17 cellular contexts compared by ENCODE assay signal in the genomic region with DNA sequence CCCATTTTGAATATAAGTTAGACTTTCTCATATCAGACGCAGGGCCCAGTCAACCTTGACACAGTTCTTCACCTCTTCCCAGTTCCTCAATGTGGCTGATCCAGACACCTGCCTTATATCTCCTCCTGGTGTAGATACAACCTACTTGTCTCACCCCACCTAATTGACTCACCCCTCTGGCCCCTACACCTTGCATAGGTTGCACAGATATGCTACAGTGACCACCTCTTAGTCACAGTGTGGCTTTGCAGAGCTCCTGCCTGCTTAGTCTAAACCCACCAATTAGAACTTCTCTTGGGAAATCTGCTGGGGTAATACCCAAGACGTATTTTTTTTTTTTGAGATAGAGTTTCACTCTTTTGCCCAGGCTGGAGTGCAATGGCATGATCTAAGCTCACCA. TPM values are rescaled to one million over a fixed set of nuclear protein-coding genes. Genes with fewer than 3 reads are reported as not detected.
DNase-seq lines count a peak whose midpoint lies in the region; ATAC-seq and TF ChIP-seq lines count a peak whose summit lies in the region.
"Had no signal": no experiment of that assay in that cellular context is flagged by ENCODE, and none has a peak within 500 bp of the region (broad histone marks: within the 10 kb centered on the region; RNA-seq: fewer than 3 reads in every experiment).

No MANE protein-coding gene starts in this region.

- DNase-seq in HPDE6-E6E7 (ENCODE audit: extremely low spot score), result peak; percentile 41
- no peak for DNase-seq in RWPE2 (ENCODE audit: low spot score)
- no peak for DNase-seq in SW480 (ENCODE audit: low spot score)
- no peak for DNase-seq in hypothalamus (lab: John Stamatoyannopoulos, UW)
- DNase-seq in HEK293T (ENCODE audit: extremely low spot score), result no peak
- DNase-seq: AML-193, Caco-2, HCEC 1CT, NCI-H1105 treated with DMSO at 0.1 percent for 48 hours, NCI-H187 treated with DMSO at 0.1 percent for 48 hours had no signal

- peak; percentile 78 for ATAC-seq in RWPE2 (ENCODE audit: low read depth)
- ATAC-seq in esophagus mucosa, result peak; percentile 73
- no peak for ATAC-seq in HG03520 (IDR thresholded peaks at IDR 0.05; ENCODE audit: unreplicated experiment)

- no peaks in the 10 kb centered on the region for H3K27me3 ChIP-seq in RWPE2 (ENCODE audit: insufficient read depth, poor library complexity, severe bottlenecking)
- H3K27me3 ChIP-seq: SJSA1 had no signal

- CTCF ChIA-PET in HEK293T (lab: Yijun Ruan, JAX), result no interaction called here

- no peaks in the 10 kb centered on the region for H3K36me3 ChIP-seq in RWPE2 (ENCODE audit: low read depth)
- H3K36me3 ChIP-seq: SJSA1 had no signal

- POLR2A ChIA-PET in HEK293T (lab: Yijun Ruan, JAX), result no interaction called here

- peak overlapping the region; percentile 34 for H3K27ac ChIP-seq in RWPE2 (ENCODE audit: poor library complexity, severe bottlenecking)
- H3K27ac ChIP-seq in skin epidermis, result peak overlapping the region in 14 of 21 experiments; percentile 3 to 77 (median 42)
- H3K27ac ChIP-seq: SJSA1 had no signal

- peaks cover 18% of the 10 kb centered on the region for H3K4me1 ChIP-seq in RWPE2 (ENCODE audit: insufficient read depth, poor library complexity, severe bottlenecking)
- H3K4me1 ChIP-seq: Caco-2, SJSA1 had no signal

- no peaks in the 10 kb centered on the region for H3K9me3 ChIP-seq in RWPE2 (ENCODE audit: severe bottlenecking)
- H3K9me3 ChIP-seq: Caco-2, SJSA1 had no signal

- no peak overlapping the region for H3K4me3 ChIP-seq in RWPE2 (ENCODE audit: severe bottlenecking)
- H3K4me3 ChIP-seq in skin epidermis, result no peak overlapping the region
- H3K4me3 ChIP-seq: SJSA1 had no signal

- no peak for TF ChIP-seq CTCF in RWPE2 (IDR thresholded peaks at IDR 0.05; ENCODE audit: poor library complexity, severe bottlenecking)

TF ChIP-seq in HEK293T, 16 proteins besides CTCF, POLR2A, EP300 and RAD21:
- TF ChIP-seq SP1 (IDR thresholded peaks at IDR 0.05) (no peak), CTBP1 (IDR thresholded peaks at IDR 0.05; ENCODE audit: borderline replicate concordance) (no peak)

RNA-seq across cellular contexts. Expression of gene CHP2, which starts 16.8 kb away (rescaled TPM):
- total RNA-seq in esophagus mucosa, result 0.08 TPM
- total RNA-seq: Caco-2, NCI-H460, OCI-LY7, RPMI7951, SJSA1 had no signal

RNA-seq across cellular contexts. Expression of gene ERN2, which starts 58.6 kb away (rescaled TPM):
- 0.36 TPM for total RNA-seq in esophagus mucosa
- total RNA-seq: Caco-2, NCI-H460, RPMI7951, SJSA1 had no signal
